In the genomic region with DNA sequence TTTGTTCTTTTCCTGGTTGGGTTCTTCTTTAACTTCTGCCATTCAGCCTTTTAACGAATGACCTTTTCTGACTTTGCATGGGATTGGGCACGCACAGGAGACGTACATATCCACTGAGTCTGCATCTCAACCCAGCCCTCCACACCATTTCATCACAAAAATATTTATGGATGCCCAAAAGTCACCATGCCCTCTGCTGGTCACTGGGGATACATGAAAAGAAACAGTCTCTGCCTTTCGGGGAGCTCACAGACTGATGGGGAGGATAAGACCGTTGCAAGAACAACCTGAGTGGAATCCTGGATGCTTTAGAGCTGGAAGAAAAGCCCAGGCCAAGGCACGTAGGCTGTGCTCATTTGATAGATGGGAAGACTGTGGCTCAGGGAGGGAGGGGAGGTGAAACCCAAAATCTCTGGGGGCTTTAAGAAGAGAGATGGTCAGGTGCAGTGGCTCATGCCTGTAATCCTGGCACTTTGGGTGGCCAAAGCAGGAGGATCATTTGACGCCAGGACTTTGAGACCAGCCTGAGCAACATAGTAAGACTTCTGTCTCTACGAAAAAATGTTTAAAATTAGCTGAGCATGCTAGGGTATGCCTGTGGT, we compare ENCODE assay signal across 1 cellular context.
TF ChIP-seq lines count a peak whose summit lies in the region.

No MANE protein-coding gene starts in this region.

TF ChIP-seq in GM23338, 12 proteins besides CTCF, POLR2A, EP300 and RAD21 (continued from another document):
- TF ChIP-seq REST (IDR thresholded peaks at IDR 0.05; ENCODE audit: unreplicated experiment): no peak
- TF ChIP-seq EZH2phosphoT487 (IDR thresholded peaks at IDR 0.05; ENCODE audit: unreplicated experiment): no peak
- TF ChIP-seq, protein P1, sequence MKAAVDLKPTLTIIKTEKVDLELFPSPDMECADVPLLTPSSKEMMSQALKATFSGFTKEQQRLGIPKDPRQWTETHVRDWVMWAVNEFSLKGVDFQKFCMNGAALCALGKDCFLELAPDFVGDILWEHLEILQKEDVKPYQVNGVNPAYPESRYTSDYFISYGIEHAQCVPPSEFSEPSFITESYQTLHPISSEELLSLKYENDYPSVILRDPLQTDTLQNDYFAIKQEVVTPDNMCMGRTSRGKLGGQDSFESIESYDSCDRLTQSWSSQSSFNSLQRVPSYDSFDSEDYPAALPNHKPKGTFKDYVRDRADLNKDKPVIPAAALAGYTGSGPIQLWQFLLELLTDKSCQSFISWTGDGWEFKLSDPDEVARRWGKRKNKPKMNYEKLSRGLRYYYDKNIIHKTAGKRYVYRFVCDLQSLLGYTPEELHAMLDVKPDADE (IDR thresholded peaks at IDR 0.05): no peak
- no peak for TF ChIP-seq EZH2 (IDR thresholded peaks at IDR 0.05; ENCODE audit: low read depth, unreplicated experiment)
- TF ChIP-seq CREB1 (CRISPR knock-in tag; IDR thresholded peaks at IDR 0.05; ENCODE audit: low read depth): no peak
- no peak for TF ChIP-seq STAT1 (IDR thresholded peaks at IDR 0.05; ENCODE audit: unreplicated experiment)
- no peak for TF ChIP-seq ZNF462 (CRISPR knock-in tag; IDR thresholded peaks at IDR 0.05)
- TF ChIP-seq ZNF114 (CRISPR knock-in tag; IDR thresholded peaks at IDR 0.05): no peak
